Comparison of ENCODE assay signal across 1 cellular context in genomic region chr14:75715926-75716780, GRCh38.
TF ChIP-seq lines count a peak whose summit lies in the region.

No MANE protein-coding gene starts in this region.

TF ChIP-seq in GM23338, 12 proteins besides CTCF, POLR2A, EP300 and RAD21:
- TF ChIP-seq ZNF462 (CRISPR knock-in tag; IDR thresholded peaks at IDR 0.05) (no peak), ZNF331 (CRISPR knock-in tag; IDR thresholded peaks at IDR 0.05; ENCODE audit: low read depth) (no peak), POLR2AphosphoS5 (IDR thresholded peaks at IDR 0.05; ENCODE audit: low read depth) (no peak), EZH2 (IDR thresholded peaks at IDR 0.05; ENCODE audit: low read depth, unreplicated experiment) (no peak)
